Comparison of ENCODE assay signal across 34 cellular contexts in the genomic region with DNA sequence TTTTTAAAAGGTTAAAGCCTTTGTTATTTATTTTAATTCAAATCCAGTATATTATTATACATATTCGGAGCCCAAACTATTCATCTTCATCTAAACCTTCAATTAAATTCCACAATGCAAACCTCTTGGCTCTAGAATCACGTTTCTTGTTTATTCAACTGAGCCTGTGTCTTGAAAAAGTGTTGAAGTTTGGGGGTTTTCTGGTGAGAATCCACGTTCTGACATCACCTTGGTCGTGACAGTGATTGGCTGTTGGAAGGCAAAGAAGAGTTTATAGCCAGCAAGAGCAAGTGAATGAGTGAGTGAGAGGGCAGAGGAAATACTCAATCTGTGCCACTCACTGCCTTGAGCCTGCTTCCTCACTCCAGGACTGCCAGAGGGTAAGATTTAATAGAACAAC. TPM values are rescaled to one million over a fixed set of nuclear protein-coding genes. Genes with fewer than 3 reads are reported as not detected.
"Had no signal": no experiment of that assay in that cellular context is flagged by ENCODE, and none has a peak within 500 bp of the region (broad histone marks: within the 10 kb centered on the region; RNA-seq: fewer than 3 reads in every experiment).

A gene with protein sequence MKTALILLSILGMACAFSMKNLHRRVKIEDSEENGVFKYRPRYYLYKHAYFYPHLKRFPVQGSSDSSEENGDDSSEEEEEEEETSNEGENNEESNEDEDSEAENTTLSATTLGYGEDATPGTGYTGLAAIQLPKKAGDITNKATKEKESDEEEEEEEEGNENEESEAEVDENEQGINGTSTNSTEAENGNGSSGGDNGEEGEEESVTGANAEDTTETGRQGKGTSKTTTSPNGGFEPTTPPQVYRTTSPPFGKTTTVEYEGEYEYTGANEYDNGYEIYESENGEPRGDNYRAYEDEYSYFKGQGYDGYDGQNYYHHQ (plus strand): TSS at position 301 of the 400 bp plus-strand sequence. CDS start 2,808 bp downstream, outside the sequence.

- H3K36me3 ChIP-seq: adrenal gland, cardiac muscle cell had no signal

- H3K4me1 ChIP-seq: adrenal gland had no signal

- DNase-seq: activated B cell treated with CpG ODN at 0.5 μM for 24 hours; activated CD4-positive, alpha-beta memory T cell treated with anti-CD3 and anti-CD28 coated beads for 36 hours; activated CD4-positive, alpha-beta T cell treated with anti-CD3 and anti-CD28 coated beads for 4 hours; activated CD4-positive, alpha-beta T cell treated with anti-CD3 and anti-CD28 coated beads, Interleukin-2, amount 10 ng/mL, durations not matched to agents 24 days and 14 days; activated CD4-positive, alpha-beta T cell treated with anti-CD3 and anti-CD28 coated beads, Interleukin-2, amount 50 U/mL, for 1 hour; activated CD4-positive, alpha-beta T cell treated with anti-CD3 and anti-CD28 coated beads, Interleukin-2, amount 50 U/mL, for 4 hours; activated CD4-positive, CD25-positive, alpha-beta regulatory T cell treated with anti-CD3 and anti-CD28 coated beads, Interleukin-2, amount 50 U/mL, for 72 hours; activated CD8-positive, alpha-beta memory T cell treated with anti-CD3 and anti-CD28 coated beads, Interleukin-2, amount 50 U/mL, for 4 hours; activated CD8-positive, alpha-beta T cell treated with anti-CD3 and anti-CD28 coated beads for 36 hours; activated effector memory CD4-positive, alpha-beta T cell treated with anti-CD3 and anti-CD28 coated beads, Interleukin-2, amount 50 U/mL, for 16 hours; activated gamma-delta T cell treated with Interleukin-2 at 50 U/mL for 16 hours; activated naive CD4-positive, alpha-beta T cell; activated naive CD4-positive, alpha-beta T cell treated with anti-CD3 and anti-CD28 coated beads for 36 hours; activated naive CD4-positive, alpha-beta T cell treated with anti-CD3 and anti-CD28 coated beads, Interleukin-2, amount 50 U/mL, for 16 hours; activated naive CD8-positive, alpha-beta T cell treated with anti-CD3 and anti-CD28 coated beads for 36 hours; activated T-cell treated with anti-CD3 and anti-CD28 coated beads for 4 hours; activated T-cell treated with anti-CD3 and anti-CD28 coated beads, Interleukin-2, amount 50 U/mL, for 1 hour; activated T-cell treated with anti-CD3 and anti-CD28 coated beads, Interleukin-2, amount 50 U/mL, for 4 hours; activated T-cell treated with anti-CD3 and anti-CD28 coated beads, Interleukin-2, amount 50 U/mL, for 72 hours; adrenal gland; amniotic stem cell; aorta; caudate nucleus; cerebellar nuclear complex; T-helper 1 cell; T-helper 2 cell; T-helper 9 cell had no signal

- H3K4me3 ChIP-seq: adrenal gland, cardiac muscle cell had no signal

- ATAC-seq: activated CD8-positive, alpha-beta T cell treated with anti-CD3 and anti-CD28 coated beads for 36 hours; activated naive CD4-positive, alpha-beta T cell treated with anti-CD3 and anti-CD28 coated beads, Interleukin-2, amount 50 U/mL, for 72 hours; activated T-cell treated with anti-CD3 and anti-CD28 coated beads, Interleukin-2, amount 50 U/mL, for 4 hours; activated T-cell treated with anti-CD3 and anti-CD28 coated beads, Interleukin-2, amount 50 U/mL, for 72 hours; activated T-helper 17 cell treated with anti-CD3 and anti-CD28 coated beads, Interleukin-2, amount 50 U/mL, for 72 hours had no signal

- H3K27ac ChIP-seq: adrenal gland, cardiac muscle cell, VCaP had no signal

- H3K27me3 ChIP-seq: adrenal gland, cardiac muscle cell had no signal

- H3K9me3 ChIP-seq: adrenal gland had no signal

RNA-seq across cellular contexts. Expression of the gene that starts here (rescaled TPM):
- total RNA-seq: activated B cell treated with CpG ODN at 0.5 μM for 24 hours; activated CD4-positive, alpha-beta memory T cell treated with anti-CD3 and anti-CD28 coated beads for 36 hours; activated CD4-positive, alpha-beta T cell treated with anti-CD3 and anti-CD28 coated beads, Interleukin-2, amount 10 ng/mL, durations not matched to agents 24 days and 14 days; activated CD8-positive, alpha-beta memory T cell treated with anti-CD3 and anti-CD28 coated beads for 36 hours; activated CD8-positive, alpha-beta T cell treated with anti-CD3 and anti-CD28 coated beads for 36 hours; activated naive CD4-positive, alpha-beta T cell treated with anti-CD3 and anti-CD28 coated beads for 36 hours; activated naive CD4-positive, alpha-beta T cell treated with anti-CD3 and anti-CD28 coated beads, Interleukin-2, amount 50 U/mL, for 72 hours; activated naive CD8-positive, alpha-beta T cell treated with anti-CD3 and anti-CD28 coated beads for 36 hours; activated T-cell treated with anti-CD3 and anti-CD28 coated beads, Interleukin-2, amount 50 U/mL, for 4 hours; activated T-cell treated with anti-CD3 and anti-CD28 coated beads, Interleukin-2, amount 50 U/mL, for 72 hours; activated T-helper 1 cell treated with anti-CD3 and anti-CD28 coated beads, Interleukin-12 subunit alpha, Interleukin-12 subunit beta, Interleukin-2, Interleukin-4 antibody, amounts not matched to agents 30 ng/mL and 10 ng/mL and 1 ng/mL, durations not matched to agents 14 hours and 24 hours and 36 hours; activated T-helper 17 cell treated with anti-CD3 and anti-CD28 coated beads, Interleukin-2, amount 50 U/mL, for 72 hours; adrenal gland; bronchial epithelial cell; cardiac muscle cell had no signal
- polyA plus RNA-seq: adrenal gland, aorta, cardiac muscle cell had no signal
